In genomic region chr7:136189506-136189998, GRCh38 we compare ENCODE assay signal across 1 cellular context.
TF ChIP-seq lines count a peak whose summit lies in the region.

No MANE protein-coding gene starts in this region.

TF ChIP-seq in WTC11, 78 proteins besides CTCF, POLR2A, EP300 and RAD21 (continued from another document):
- TF ChIP-seq, protein P1, sequence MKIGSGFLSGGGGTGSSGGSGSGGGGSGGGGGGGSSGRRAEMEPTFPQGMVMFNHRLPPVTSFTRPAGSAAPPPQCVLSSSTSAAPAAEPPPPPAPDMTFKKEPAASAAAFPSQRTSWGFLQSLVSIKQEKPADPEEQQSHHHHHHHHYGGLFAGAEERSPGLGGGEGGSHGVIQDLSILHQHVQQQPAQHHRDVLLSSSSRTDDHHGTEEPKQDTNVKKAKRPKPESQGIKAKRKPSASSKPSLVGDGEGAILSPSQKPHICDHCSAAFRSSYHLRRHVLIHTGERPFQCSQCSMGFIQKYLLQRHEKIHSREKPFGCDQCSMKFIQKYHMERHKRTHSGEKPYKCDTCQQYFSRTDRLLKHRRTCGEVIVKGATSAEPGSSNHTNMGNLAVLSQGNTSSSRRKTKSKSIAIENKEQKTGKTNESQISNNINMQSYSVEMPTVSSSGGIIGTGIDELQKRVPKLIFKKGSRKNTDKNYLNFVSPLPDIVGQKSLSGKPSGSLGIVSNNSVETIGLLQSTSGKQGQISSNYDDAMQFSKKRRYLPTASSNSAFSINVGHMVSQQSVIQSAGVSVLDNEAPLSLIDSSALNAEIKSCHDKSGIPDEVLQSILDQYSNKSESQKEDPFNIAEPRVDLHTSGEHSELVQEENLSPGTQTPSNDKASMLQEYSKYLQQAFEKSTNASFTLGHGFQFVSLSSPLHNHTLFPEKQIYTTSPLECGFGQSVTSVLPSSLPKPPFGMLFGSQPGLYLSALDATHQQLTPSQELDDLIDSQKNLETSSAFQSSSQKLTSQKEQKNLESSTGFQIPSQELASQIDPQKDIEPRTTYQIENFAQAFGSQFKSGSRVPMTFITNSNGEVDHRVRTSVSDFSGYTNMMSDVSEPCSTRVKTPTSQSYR (CRISPR knock-in tag; IDR thresholded peaks at IDR 0.05), result no peak
- TF ChIP-seq NR2C2 (CRISPR knock-in tag; IDR thresholded peaks at IDR 0.05) (no peak), NR3C1 (CRISPR knock-in tag; conservative IDR thresholded peaks at IDR 0.05; ENCODE audit: low read depth) (no peak), CDX4 (CRISPR knock-in tag; IDR thresholded peaks at IDR 0.05; ENCODE audit: borderline replicate concordance) (no peak), ELF4 (CRISPR knock-in tag; IDR thresholded peaks at IDR 0.05; ENCODE audit: low read depth) (no peak), SOX15 (CRISPR knock-in tag; IDR thresholded peaks at IDR 0.05) (no peak), SMAD4 (CRISPR knock-in tag; IDR thresholded peaks at IDR 0.05) (no peak), ZNF219 (CRISPR knock-in tag; IDR thresholded peaks at IDR 0.05; ENCODE audit: borderline replicate concordance) (no peak), ZBTB21 (CRISPR knock-in tag; IDR thresholded peaks at IDR 0.05; ENCODE audit: borderline replicate concordance) (no peak), NFATC4 (CRISPR knock-in tag; IDR thresholded peaks at IDR 0.05) (no peak), TEAD4 (CRISPR knock-in tag; IDR thresholded peaks at IDR 0.05) (no peak), TCF7 (CRISPR knock-in tag; IDR thresholded peaks at IDR 0.05; ENCODE audit: low read depth) (no peak), EMX1 (CRISPR knock-in tag; IDR thresholded peaks at IDR 0.05) (no peak), ATF6 (CRISPR knock-in tag; IDR thresholded peaks at IDR 0.05) (no peak)
- TF ChIP-seq, protein P2, sequence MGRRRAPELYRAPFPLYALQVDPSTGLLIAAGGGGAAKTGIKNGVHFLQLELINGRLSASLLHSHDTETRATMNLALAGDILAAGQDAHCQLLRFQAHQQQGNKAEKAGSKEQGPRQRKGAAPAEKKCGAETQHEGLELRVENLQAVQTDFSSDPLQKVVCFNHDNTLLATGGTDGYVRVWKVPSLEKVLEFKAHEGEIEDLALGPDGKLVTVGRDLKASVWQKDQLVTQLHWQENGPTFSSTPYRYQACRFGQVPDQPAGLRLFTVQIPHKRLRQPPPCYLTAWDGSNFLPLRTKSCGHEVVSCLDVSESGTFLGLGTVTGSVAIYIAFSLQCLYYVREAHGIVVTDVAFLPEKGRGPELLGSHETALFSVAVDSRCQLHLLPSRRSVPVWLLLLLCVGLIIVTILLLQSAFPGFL (CRISPR knock-in tag; IDR thresholded peaks at IDR 0.05; ENCODE audit: borderline replicate concordance), result no peak
- TF ChIP-seq, protein P3, sequence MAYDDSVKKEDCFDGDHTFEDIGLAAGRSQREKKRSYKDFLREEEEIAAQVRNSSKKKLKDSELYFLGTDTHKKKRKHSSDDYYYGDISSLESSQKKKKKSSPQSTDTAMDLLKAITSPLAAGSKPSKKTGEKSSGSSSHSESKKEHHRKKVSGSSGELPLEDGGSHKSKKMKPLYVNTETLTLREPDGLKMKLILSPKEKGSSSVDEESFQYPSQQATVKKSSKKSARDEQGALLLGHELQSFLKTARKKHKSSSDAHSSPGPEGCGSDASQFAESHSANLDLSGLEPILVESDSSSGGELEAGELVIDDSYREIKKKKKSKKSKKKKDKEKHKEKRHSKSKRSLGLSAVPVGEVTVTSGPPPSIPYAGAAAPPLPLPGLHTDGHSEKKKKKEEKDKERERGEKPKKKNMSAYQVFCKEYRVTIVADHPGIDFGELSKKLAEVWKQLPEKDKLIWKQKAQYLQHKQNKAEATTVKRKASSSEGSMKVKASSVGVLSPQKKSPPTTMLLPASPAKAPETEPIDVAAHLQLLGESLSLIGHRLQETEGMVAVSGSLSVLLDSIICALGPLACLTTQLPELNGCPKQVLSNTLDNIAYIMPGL (CRISPR knock-in tag; IDR thresholded peaks at IDR 0.05), result no peak
